In the genomic region with DNA sequence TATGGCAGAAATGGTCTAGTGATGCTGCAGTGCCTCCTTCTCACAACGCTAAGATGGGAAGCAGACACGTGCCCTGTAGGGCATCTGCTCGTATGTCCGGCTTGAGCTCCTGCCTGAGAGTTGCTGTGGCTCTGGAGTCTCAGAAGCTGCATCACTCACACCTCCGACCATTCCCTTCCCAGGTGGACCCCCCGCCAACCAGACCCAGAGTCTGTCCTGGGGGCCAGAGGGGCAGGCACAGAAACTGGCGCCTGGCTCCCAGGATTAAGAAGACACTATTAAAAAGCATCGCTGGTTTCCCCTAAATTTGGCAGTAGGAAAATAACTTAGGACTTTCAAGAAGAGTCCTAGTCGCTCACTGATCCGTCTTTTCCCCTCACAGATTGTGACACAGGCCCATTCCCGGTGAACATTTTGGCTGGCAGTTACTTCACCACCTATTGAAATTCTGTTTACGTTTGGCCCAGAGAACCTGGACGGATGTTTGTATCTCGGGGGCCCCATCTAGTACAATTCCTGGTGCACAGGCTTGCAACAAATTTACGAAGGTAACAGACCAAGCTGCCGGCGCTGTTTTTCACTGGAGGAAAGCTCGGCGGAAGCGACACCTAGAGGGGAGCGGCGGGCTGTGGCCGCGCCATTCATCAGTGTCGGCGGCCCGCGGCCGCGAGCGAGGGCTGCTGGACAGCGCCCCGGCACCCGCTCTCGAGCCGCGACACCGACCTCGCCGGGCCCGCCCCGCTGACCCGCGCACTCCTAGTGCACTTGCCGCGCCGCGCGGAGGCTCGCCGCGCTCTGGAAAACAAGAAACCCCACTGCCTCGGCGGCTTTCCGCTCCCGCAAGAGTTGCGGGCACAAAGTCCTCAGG, we compare ENCODE assay signal across 1 cellular context.
TF ChIP-seq lines count a peak whose summit lies in the region.

No MANE protein-coding gene starts in this region.

TF ChIP-seq in HepG2, 621 proteins besides CTCF, POLR2A, EP300 and RAD21 (continued from another document and continues in another):
- TF ChIP-seq, protein P1, sequence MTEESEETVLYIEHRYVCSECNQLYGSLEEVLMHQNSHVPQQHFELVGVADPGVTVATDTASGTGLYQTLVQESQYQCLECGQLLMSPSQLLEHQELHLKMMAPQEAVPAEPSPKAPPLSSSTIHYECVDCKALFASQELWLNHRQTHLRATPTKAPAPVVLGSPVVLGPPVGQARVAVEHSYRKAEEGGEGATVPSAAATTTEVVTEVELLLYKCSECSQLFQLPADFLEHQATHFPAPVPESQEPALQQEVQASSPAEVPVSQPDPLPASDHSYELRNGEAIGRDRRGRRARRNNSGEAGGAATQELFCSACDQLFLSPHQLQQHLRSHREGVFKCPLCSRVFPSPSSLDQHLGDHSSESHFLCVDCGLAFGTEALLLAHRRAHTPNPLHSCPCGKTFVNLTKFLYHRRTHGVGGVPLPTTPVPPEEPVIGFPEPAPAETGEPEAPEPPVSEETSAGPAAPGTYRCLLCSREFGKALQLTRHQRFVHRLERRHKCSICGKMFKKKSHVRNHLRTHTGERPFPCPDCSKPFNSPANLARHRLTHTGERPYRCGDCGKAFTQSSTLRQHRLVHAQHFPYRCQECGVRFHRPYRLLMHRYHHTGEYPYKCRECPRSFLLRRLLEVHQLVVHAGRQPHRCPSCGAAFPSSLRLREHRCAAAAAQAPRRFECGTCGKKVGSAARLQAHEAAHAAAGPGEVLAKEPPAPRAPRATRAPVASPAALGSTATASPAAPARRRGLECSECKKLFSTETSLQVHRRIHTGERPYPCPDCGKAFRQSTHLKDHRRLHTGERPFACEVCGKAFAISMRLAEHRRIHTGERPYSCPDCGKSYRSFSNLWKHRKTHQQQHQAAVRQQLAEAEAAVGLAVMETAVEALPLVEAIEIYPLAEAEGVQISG (CRISPR knock-in tag; IDR thresholded peaks at IDR 0.05) = peak; percentile 48; the same call in 1 of the 2 replicates
- TF ChIP-seq MTF2 (CRISPR knock-in tag; IDR thresholded peaks at IDR 0.05; ENCODE audit: borderline replicate concordance) = peak; percentile 98
- TF ChIP-seq, protein P2, sequence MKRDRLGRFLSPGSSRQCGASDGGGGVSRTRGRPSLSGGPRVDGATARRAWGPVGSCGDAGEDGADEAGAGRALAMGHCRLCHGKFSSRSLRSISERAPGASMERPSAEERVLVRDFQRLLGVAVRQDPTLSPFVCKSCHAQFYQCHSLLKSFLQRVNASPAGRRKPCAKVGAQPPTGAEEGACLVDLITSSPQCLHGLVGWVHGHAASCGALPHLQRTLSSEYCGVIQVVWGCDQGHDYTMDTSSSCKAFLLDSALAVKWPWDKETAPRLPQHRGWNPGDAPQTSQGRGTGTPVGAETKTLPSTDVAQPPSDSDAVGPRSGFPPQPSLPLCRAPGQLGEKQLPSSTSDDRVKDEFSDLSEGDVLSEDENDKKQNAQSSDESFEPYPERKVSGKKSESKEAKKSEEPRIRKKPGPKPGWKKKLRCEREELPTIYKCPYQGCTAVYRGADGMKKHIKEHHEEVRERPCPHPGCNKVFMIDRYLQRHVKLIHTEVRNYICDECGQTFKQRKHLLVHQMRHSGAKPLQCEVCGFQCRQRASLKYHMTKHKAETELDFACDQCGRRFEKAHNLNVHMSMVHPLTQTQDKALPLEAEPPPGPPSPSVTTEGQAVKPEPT (CRISPR knock-in tag; IDR thresholded peaks at IDR 0.05; ENCODE audit: low read depth) = 0 out of 2 replicates have a peak, but pooled peaks have one; percentile 44
- peak; percentile 74; the same call in 1 of the 2 replicates for TF ChIP-seq ZSCAN12 (CRISPR knock-in tag; IDR thresholded peaks at IDR 0.05)
- TF ChIP-seq ZNF441 (CRISPR knock-in tag; IDR thresholded peaks at IDR 0.05; ENCODE audit: borderline replicate concordance) = peak; percentile 57; the same call in 1 of the 2 replicates
- no peak for TF ChIP-seq SIX4 (CRISPR knock-in tag; IDR thresholded peaks at IDR 0.05)
- peak; percentile 76; the same call in 1 of the 2 replicates for TF ChIP-seq ATF7-NPFF (CRISPR knock-in tag; IDR thresholded peaks at IDR 0.05; ENCODE audit: low read depth)
- TF ChIP-seq, protein P3, sequence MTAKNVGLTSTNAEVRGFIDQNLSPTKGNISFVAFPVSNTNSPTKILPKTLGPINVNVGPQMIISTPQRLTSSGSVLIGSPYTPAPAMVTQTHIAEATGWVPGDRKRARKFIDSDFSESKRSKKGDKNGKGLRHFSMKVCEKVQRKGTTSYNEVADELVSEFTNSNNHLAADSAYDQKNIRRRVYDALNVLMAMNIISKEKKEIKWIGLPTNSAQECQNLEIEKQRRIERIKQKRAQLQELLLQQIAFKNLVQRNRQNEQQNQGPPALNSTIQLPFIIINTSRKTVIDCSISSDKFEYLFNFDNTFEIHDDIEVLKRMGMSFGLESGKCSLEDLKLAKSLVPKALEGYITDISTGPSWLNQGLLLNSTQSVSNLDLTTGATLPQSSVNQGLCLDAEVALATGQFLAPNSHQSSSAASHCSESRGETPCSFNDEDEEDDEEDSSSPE (CRISPR knock-in tag; IDR thresholded peaks at IDR 0.05) = peak; percentile 49; the same call in 1 of the 2 replicates
- 0 out of 2 replicates have a peak, but pooled peaks have one; percentile 48 for TF ChIP-seq HOXD1 (CRISPR knock-in tag; IDR thresholded peaks at IDR 0.05)
- TF ChIP-seq, protein P4, sequence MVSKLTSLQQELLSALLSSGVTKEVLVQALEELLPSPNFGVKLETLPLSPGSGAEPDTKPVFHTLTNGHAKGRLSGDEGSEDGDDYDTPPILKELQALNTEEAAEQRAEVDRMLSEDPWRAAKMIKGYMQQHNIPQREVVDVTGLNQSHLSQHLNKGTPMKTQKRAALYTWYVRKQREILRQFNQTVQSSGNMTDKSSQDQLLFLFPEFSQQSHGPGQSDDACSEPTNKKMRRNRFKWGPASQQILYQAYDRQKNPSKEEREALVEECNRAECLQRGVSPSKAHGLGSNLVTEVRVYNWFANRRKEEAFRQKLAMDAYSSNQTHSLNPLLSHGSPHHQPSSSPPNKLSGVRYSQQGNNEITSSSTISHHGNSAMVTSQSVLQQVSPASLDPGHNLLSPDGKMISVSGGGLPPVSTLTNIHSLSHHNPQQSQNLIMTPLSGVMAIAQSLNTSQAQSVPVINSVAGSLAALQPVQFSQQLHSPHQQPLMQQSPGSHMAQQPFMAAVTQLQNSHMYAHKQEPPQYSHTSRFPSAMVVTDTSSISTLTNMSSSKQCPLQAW (CRISPR knock-in tag; IDR thresholded peaks at IDR 0.05) = 0 out of 2 replicates have a peak, but pooled peaks have one; percentile 12
- peak; percentile 38; the same call in 1 of the 2 replicates for TF ChIP-seq ZSCAN31 (CRISPR knock-in tag; IDR thresholded peaks at IDR 0.05; ENCODE audit: low read depth)
- TF ChIP-seq, protein P5, sequence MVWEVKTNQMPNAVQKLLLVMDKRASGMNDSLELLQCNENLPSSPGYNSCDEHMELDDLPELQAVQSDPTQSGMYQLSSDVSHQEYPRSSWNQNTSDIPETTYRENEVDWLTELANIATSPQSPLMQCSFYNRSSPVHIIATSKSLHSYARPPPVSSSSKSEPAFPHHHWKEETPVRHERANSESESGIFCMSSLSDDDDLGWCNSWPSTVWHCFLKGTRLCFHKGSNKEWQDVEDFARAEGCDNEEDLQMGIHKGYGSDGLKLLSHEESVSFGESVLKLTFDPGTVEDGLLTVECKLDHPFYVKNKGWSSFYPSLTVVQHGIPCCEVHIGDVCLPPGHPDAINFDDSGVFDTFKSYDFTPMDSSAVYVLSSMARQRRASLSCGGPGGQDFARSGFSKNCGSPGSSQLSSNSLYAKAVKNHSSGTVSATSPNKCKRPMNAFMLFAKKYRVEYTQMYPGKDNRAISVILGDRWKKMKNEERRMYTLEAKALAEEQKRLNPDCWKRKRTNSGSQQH (CRISPR knock-in tag; IDR thresholded peaks at IDR 0.05; ENCODE audit: low read depth) = 0 out of 2 replicates have a peak, but pooled peaks have one; percentile 37
- TF ChIP-seq ZBTB3 (CRISPR knock-in tag; IDR thresholded peaks at IDR 0.05; ENCODE audit: borderline replicate concordance, low read depth) = no peak
- no peak for TF ChIP-seq SRSF1 (optimal IDR thresholded peaks at IDR 0.05; ENCODE audit: low read depth, low read length)
- peak; percentile 57; the same call in 1 of the 2 replicates for TF ChIP-seq KLF6 (CRISPR knock-in tag; IDR thresholded peaks at IDR 0.05)
- TF ChIP-seq ZNF331 (CRISPR knock-in tag; IDR thresholded peaks at IDR 0.05) = peak; percentile 62; the same call in 1 of the 2 replicates
- TF ChIP-seq, protein P6, sequence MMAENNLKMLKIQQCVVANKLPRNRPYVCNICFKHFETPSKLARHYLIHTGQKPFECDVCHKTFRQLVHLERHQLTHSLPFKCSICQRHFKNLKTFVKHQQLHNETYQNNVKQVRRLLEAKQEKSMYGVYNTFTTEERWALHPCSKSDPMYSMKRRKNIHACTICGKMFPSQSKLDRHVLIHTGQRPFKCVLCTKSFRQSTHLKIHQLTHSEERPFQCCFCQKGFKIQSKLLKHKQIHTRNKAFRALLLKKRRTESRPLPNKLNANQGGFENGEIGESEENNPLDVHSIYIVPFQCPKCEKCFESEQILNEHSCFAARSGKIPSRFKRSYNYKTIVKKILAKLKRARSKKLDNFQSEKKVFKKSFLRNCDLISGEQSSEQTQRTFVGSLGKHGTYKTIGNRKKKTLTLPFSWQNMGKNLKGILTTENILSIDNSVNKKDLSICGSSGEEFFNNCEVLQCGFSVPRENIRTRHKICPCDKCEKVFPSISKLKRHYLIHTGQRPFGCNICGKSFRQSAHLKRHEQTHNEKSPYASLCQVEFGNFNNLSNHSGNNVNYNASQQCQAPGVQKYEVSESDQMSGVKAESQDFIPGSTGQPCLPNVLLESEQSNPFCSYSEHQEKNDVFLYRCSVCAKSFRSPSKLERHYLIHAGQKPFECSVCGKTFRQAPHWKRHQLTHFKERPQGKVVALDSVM (CRISPR knock-in tag; IDR thresholded peaks at IDR 0.05) = peak; percentile 29; the same call in 1 of the 2 replicates
- TF ChIP-seq, protein P7, sequence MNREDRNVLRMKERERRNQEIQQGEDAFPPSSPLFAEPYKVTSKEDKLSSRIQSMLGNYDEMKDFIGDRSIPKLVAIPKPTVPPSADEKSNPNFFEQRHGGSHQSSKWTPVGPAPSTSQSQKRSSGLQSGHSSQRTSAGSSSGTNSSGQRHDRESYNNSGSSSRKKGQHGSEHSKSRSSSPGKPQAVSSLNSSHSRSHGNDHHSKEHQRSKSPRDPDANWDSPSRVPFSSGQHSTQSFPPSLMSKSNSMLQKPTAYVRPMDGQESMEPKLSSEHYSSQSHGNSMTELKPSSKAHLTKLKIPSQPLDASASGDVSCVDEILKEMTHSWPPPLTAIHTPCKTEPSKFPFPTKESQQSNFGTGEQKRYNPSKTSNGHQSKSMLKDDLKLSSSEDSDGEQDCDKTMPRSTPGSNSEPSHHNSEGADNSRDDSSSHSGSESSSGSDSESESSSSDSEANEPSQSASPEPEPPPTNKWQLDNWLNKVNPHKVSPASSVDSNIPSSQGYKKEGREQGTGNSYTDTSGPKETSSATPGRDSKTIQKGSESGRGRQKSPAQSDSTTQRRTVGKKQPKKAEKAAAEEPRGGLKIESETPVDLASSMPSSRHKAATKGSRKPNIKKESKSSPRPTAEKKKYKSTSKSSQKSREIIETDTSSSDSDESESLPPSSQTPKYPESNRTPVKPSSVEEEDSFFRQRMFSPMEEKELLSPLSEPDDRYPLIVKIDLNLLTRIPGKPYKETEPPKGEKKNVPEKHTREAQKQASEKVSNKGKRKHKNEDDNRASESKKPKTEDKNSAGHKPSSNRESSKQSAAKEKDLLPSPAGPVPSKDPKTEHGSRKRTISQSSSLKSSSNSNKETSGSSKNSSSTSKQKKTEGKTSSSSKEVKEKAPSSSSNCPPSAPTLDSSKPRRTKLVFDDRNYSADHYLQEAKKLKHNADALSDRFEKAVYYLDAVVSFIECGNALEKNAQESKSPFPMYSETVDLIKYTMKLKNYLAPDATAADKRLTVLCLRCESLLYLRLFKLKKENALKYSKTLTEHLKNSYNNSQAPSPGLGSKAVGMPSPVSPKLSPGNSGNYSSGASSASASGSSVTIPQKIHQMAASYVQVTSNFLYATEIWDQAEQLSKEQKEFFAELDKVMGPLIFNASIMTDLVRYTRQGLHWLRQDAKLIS (CRISPR knock-in tag; IDR thresholded peaks at IDR 0.05) = no peak
- TF ChIP-seq, protein P8, sequence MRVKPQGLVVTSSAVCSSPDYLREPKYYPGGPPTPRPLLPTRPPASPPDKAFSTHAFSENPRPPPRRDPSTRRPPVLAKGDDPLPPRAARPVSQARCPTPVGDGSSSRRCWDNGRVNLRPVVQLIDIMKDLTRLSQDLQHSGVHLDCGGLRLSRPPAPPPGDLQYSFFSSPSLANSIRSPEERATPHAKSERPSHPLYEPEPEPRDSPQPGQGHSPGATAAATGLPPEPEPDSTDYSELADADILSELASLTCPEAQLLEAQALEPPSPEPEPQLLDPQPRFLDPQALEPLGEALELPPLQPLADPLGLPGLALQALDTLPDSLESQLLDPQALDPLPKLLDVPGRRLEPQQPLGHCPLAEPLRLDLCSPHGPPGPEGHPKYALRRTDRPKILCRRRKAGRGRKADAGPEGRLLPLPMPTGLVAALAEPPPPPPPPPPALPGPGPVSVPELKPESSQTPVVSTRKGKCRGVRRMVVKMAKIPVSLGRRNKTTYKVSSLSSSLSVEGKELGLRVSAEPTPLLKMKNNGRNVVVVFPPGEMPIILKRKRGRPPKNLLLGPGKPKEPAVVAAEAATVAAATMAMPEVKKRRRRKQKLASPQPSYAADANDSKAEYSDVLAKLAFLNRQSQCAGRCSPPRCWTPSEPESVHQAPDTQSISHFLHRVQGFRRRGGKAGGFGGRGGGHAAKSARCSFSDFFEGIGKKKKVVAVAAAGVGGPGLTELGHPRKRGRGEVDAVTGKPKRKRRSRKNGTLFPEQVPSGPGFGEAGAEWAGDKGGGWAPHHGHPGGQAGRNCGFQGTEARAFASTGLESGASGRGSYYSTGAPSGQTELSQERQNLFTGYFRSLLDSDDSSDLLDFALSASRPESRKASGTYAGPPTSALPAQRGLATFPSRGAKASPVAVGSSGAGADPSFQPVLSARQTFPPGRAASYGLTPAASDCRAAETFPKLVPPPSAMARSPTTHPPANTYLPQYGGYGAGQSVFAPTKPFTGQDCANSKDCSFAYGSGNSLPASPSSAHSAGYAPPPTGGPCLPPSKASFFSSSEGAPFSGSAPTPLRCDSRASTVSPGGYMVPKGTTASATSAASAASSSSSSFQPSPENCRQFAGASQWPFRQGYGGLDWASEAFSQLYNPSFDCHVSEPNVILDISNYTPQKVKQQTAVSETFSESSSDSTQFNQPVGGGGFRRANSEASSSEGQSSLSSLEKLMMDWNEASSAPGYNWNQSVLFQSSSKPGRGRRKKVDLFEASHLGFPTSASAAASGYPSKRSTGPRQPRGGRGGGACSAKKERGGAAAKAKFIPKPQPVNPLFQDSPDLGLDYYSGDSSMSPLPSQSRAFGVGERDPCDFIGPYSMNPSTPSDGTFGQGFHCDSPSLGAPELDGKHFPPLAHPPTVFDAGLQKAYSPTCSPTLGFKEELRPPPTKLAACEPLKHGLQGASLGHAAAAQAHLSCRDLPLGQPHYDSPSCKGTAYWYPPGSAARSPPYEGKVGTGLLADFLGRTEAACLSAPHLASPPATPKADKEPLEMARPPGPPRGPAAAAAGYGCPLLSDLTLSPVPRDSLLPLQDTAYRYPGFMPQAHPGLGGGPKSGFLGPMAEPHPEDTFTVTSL (CRISPR knock-in tag; IDR thresholded peaks at IDR 0.05; ENCODE audit: borderline replicate concordance) = no peak
- 0 out of 2 replicates have a peak, but pooled peaks have one; percentile 47 for TF ChIP-seq DNMT1 (CRISPR knock-in tag; IDR thresholded peaks at IDR 0.05)
- TF ChIP-seq SCMH1 (CRISPR knock-in tag; IDR thresholded peaks at IDR 0.05; ENCODE audit: borderline replicate concordance) = no peak
- no peak for TF ChIP-seq U2AF1 (optimal IDR thresholded peaks at IDR 0.05; ENCODE audit: low read depth, low read length)
- TF ChIP-seq SRY (CRISPR knock-in tag; IDR thresholded peaks at IDR 0.05) = no peak
- 0 out of 2 replicates have a peak, but pooled peaks have one; percentile 28 for TF ChIP-seq AKAP8 (CRISPR knock-in tag; IDR thresholded peaks at IDR 0.05)
- TF ChIP-seq SAP130 (CRISPR knock-in tag; IDR thresholded peaks at IDR 0.05; ENCODE audit: low read depth) = peak; percentile 62
- no peak for TF ChIP-seq SRSF4 (IDR thresholded peaks at IDR 0.05; ENCODE audit: low read depth, low read length, poor library complexity, severe bottlenecking)
- no peak for TF ChIP-seq ATRX (CRISPR knock-in tag; IDR thresholded peaks at IDR 0.05; ENCODE audit: borderline replicate concordance)
- no peak for TF ChIP-seq FOSL2 (CRISPR knock-in tag; IDR thresholded peaks at IDR 0.05)
- no peak for TF ChIP-seq ZNF337 (CRISPR knock-in tag; IDR thresholded peaks at IDR 0.05; ENCODE audit: borderline replicate concordance, low read depth)
